6 cellular contexts compared by ENCODE assay signal in genomic region chr3:79001255-79001654, GRCh38.
"Had no signal": no experiment of that assay in that cellular context is flagged by ENCODE, and none has a peak within 500 bp of the region (broad histone marks: within the 10 kb centered on the region; RNA-seq: fewer than 3 reads in every experiment).

No MANE protein-coding gene starts in this region.

- H3K4me3 ChIP-seq: K562 had no signal

- FAIRE-seq: HTR-8/SVneo, K562 had no signal

- DNase-seq: IMR-90, KBM-7, KG1 had no signal

- ATAC-seq: K562 had no signal

- H3K27ac ChIP-seq: HL-60 had no signal
